Comparison of ENCODE assay signal across 8 cellular contexts in genomic region chr2:161244387-161245236, GRCh38.
DNase-seq lines count a peak whose midpoint lies in the region; ATAC-seq and TF ChIP-seq lines count a peak whose summit lies in the region.
"Not testable (repeated sequence)": the region's sequence is repeated elsewhere in the genome, so short reads cannot be mapped to it uniquely, and the experiment has no call there.

No MANE protein-coding gene starts in this region.

- H3K9me3 Mint-ChIP-seq in endodermal cell; stimulated activated naive CD8-positive, alpha-beta T cell treated with anti-CD3 and anti-CD28 coated beads, Interleukin-15, Interleukin-2, amounts not matched to agents 100 ng/mL and 50 ng/mL, for 24 hours: not testable (repeated sequence)

- H3K36me3 ChIP-seq in endodermal cell (ENCODE audit: control insufficient read depth, insufficient read depth, low read length); mucosa of rectum (ENCODE audit: control insufficient read depth in 2 of 2, insufficient read depth in 2 of 2, low read length in 2 of 2): not testable (repeated sequence)

- in situ Hi-C loops in GM13976 (cut with MboI; ENCODE audit: low sequenced_read_pairs, unreplicated experiment): not testable (repeated sequence)

- peaks cover 24% of the 10 kb centered on the region for H3K4me1 ChIP-seq in endodermal cell (ENCODE audit: control insufficient read depth, insufficient read depth, low read length)
- H3K4me1 ChIP-seq in mucosa of rectum (ENCODE audit: control insufficient read depth in 2 of 2, insufficient read depth in 2 of 2, low read length in 2 of 2): not testable (repeated sequence)

- peak overlapping the region; percentile 61 for H3K4me3 Mint-ChIP-seq in endodermal cell
- H3K4me3 Mint-ChIP-seq in stimulated activated naive CD8-positive, alpha-beta T cell treated with anti-CD3 and anti-CD28 coated beads, Interleukin-15, Interleukin-2, amounts not matched to agents 100 ng/mL and 50 ng/mL, for 24 hours: peak overlapping the region; percentile 92

- H3K27me3 Mint-ChIP-seq in endodermal cell (ENCODE audit: insufficient read depth): peaks cover 19% of the 10 kb centered on the region
- H3K27me3 Mint-ChIP-seq in stimulated activated naive CD8-positive, alpha-beta T cell treated with anti-CD3 and anti-CD28 coated beads, Interleukin-15, Interleukin-2, amounts not matched to agents 100 ng/mL and 50 ng/mL, for 24 hours: not testable (repeated sequence)

- H3K27ac Mint-ChIP-seq in endodermal cell: peak overlapping the region; percentile 90
- peak overlapping the region; percentile 98 for H3K27ac Mint-ChIP-seq in stimulated activated naive CD8-positive, alpha-beta T cell treated with anti-CD3 and anti-CD28 coated beads, Interleukin-15, Interleukin-2, amounts not matched to agents 100 ng/mL and 50 ng/mL, for 24 hours

- not testable (repeated sequence) for TF ChIP-seq CTCF in GM13976 (IDR thresholded peaks at IDR 0.05; ENCODE audit: borderline replicate concordance, control extremely low read depth, extremely low read depth, insufficient read depth, missing control alignments)
- TF ChIP-seq CTCF in endodermal cell (conservative IDR thresholded peaks at IDR 0.05): peak; percentile 21

- H3K27ac ChIP-seq in endodermal cell (ENCODE audit: low read depth, low read length): not testable (repeated sequence)
- peak overlapping the region; percentile 44 to 48 for H3K27ac ChIP-seq in mucosa of rectum (ENCODE audit: low read depth in 2 of 2, low read length in 2 of 2)

- peaks cover 47% of the 10 kb centered on the region for H3K4me1 Mint-ChIP-seq in endodermal cell
- peaks cover 53% of the 10 kb centered on the region for H3K4me1 Mint-ChIP-seq in stimulated activated naive CD8-positive, alpha-beta T cell treated with anti-CD3 and anti-CD28 coated beads, Interleukin-15, Interleukin-2, amounts not matched to agents 100 ng/mL and 50 ng/mL, for 24 hours (ENCODE audit: low read depth)

- not testable (repeated sequence) for H3K9me3 ChIP-seq in endodermal cell (ENCODE audit: control insufficient read depth, low read length); mucosa of rectum (ENCODE audit: control insufficient read depth in 2 of 2, low read length in 2 of 2)

- H3K36me3 Mint-ChIP-seq in endodermal cell (ENCODE audit: low read depth); stimulated activated naive CD8-positive, alpha-beta T cell treated with anti-CD3 and anti-CD28 coated beads, Interleukin-15, Interleukin-2, amounts not matched to agents 100 ng/mL and 50 ng/mL, for 24 hours (ENCODE audit: low read depth): not testable (repeated sequence)

- DNase-seq in GM13976 (ENCODE audit: low spot score) (peak; percentile 70), RKO (ENCODE audit: low spot score) (peak; percentile 86), activated T-cell treated with anti-CD3 and anti-CD28 coated beads for 48 hours (ENCODE audit: low read depth) (peak; percentile 44), endodermal cell (peak; percentile 91)

- 3% methylated on average over 31 of the region's 53 CpGs; no CpG with 5 or more reads in 1 of the 2 experiments for WGBS in endodermal cell (ENCODE audit: insufficient coverage in 1 of 2, insufficient read length in 1 of 2), 2 experiments

- H3K4me3 ChIP-seq in endodermal cell (ENCODE audit: low read length) (peak overlapping the region; percentile 84), mucosa of rectum (ENCODE audit: low read length in 2 of 2) (peak overlapping the region; percentile 69 to 77)

- H3K9ac ChIP-seq in endodermal cell (ENCODE audit: extremely low read depth, low read length, poor library complexity, severe bottlenecking) (peak overlapping the region; percentile 64), mucosa of rectum (ENCODE audit: low read depth in 1 of 2, low read length in 2 of 2) (peak overlapping the region; percentile 70)

- peaks cover 12% of the 10 kb centered on the region for H3K27me3 ChIP-seq in endodermal cell (ENCODE audit: control insufficient read depth, insufficient read depth, low read length, poor library complexity, severe bottlenecking)
- H3K27me3 ChIP-seq in mucosa of rectum (ENCODE audit: control insufficient read depth in 2 of 2, insufficient read depth in 2 of 2, low read length in 2 of 2): not testable (repeated sequence)

- ATAC-seq in GM21619 (IDR thresholded peaks at IDR 0.05; ENCODE audit: unreplicated experiment): peak; percentile 75
- ATAC-seq in HG03460 (IDR thresholded peaks at IDR 0.05; ENCODE audit: unreplicated experiment): peak; percentile 80
